Comparison of ENCODE assay signal across 8 cellular contexts in genomic region chr6:2998249-2999004, GRCh38. TPM values are rescaled to one million over a fixed set of nuclear protein-coding genes. Genes with fewer than 3 reads are reported as not detected.
DNase-seq lines count a peak whose midpoint lies in the region; ATAC-seq lines count a peak whose summit lies in the region.
"Not testable (repeated sequence)": the region's sequence is repeated elsewhere in the genome, so short reads cannot be mapped to it uniquely, and the experiment has no call there.

No MANE protein-coding gene starts in this region.

- H2AFZ ChIP-seq in ACC112 (ENCODE audit: low read length, unreplicated experiment) = peak overlapping the region; percentile 63

- peaks cover 16% of the 10 kb centered on the region for H3K36me3 Mint-ChIP-seq in activated T-helper 17 cell treated with anti-CD3 and anti-CD28 coated beads, Interleukin-2, amount 50 U/mL, for 72 hours (ENCODE audit: low read depth)

- peak overlapping the region; percentile 91 for H3K4me3 Mint-ChIP-seq in activated T-helper 17 cell treated with anti-CD3 and anti-CD28 coated beads, Interleukin-2, amount 50 U/mL, for 72 hours

- DNase-seq in SK-MEL-5 (ENCODE audit: low read depth, low spot score) (peak; percentile 40), left lobe of liver (ENCODE audit: low spot score) (peak; percentile 53)

- not testable (repeated sequence) for H3K36me3 ChIP-seq in ACC112 (ENCODE audit: insufficient read depth, low read length); endocrine pancreas (ENCODE audit: control insufficient read depth, insufficient read depth, low read length)

- peak overlapping the region; percentile 71; the same call in 1 of the 2 replicates for H3K27ac ChIP-seq in ACC112 (ENCODE audit: low read depth, low read length)
- H3K27ac ChIP-seq in skin epidermis = peak overlapping the region in 10 of 21 experiments; percentile 29 to 75 (median 65)

- H3K79me2 ChIP-seq in ACC112 (ENCODE audit: control insufficient read depth, insufficient read depth, low read length, unreplicated experiment) = not testable (repeated sequence)

- not testable (repeated sequence) for H3K9me3 Mint-ChIP-seq in activated T-helper 17 cell treated with anti-CD3 and anti-CD28 coated beads, Interleukin-2, amount 50 U/mL, for 72 hours

- H3K27ac Mint-ChIP-seq in activated T-helper 17 cell treated with anti-CD3 and anti-CD28 coated beads, Interleukin-2, amount 50 U/mL, for 72 hours = peak overlapping the region; percentile 87

- H3K4me3 ChIP-seq in ACC112 (ENCODE audit: low read depth, low read length) = peak overlapping the region; percentile 78
- peak overlapping the region; percentile 65 for H3K4me3 ChIP-seq in endocrine pancreas (ENCODE audit: control insufficient read depth, insufficient read depth, low read length)
- peak overlapping the region in 5 of 7 experiments; percentile 58 to 85 (median 83) for H3K4me3 ChIP-seq in skin epidermis

- in situ Hi-C loops in SK-MEL-5 (cut with HindIII; ENCODE audit: low pct_unique_long_range_greater_than_20kb, low sequenced_read_pairs) = not testable (repeated sequence)

- H3K9ac ChIP-seq in endocrine pancreas (ENCODE audit: control insufficient read depth, insufficient read depth, low read length) = peak overlapping the region; percentile 54

- ATAC-seq in GM18868 (IDR thresholded peaks at IDR 0.05; ENCODE audit: unreplicated experiment) (peak; percentile 49), HG03378 (IDR thresholded peaks at IDR 0.05; ENCODE audit: unreplicated experiment) (peak; percentile 39), left lobe of liver (peak; percentile 71)
- peak; percentile 44 for ATAC-seq in activated T-helper 17 cell treated with anti-CD3 and anti-CD28 coated beads, Interleukin-2, amount 50 U/mL, for 72 hours (replicated peaks)

- not testable (repeated sequence) for H3K9me3 ChIP-seq in endocrine pancreas (ENCODE audit: control insufficient read depth, low read length)

- H3K27me3 ChIP-seq in ACC112 (ENCODE audit: insufficient read depth, low read length); endocrine pancreas (ENCODE audit: control insufficient read depth, insufficient read depth, low read length): not testable (repeated sequence)

- not testable (repeated sequence) for H3K4me1 ChIP-seq in ACC112 (ENCODE audit: control insufficient read depth, insufficient read depth, low read length, unreplicated experiment); endocrine pancreas (ENCODE audit: control insufficient read depth, insufficient read depth, low read length)

- H3K4me1 Mint-ChIP-seq in activated T-helper 17 cell treated with anti-CD3 and anti-CD28 coated beads, Interleukin-2, amount 50 U/mL, for 72 hours = peaks cover 15% of the 10 kb centered on the region

- H3K27me3 Mint-ChIP-seq in activated T-helper 17 cell treated with anti-CD3 and anti-CD28 coated beads, Interleukin-2, amount 50 U/mL, for 72 hours = not testable (repeated sequence)

RNA-seq across cellular contexts. Expression of gene NQO2, which starts 1.3 kb away (rescaled TPM):
- 35.8 and 40.0 TPM in 2 replicates for total RNA-seq in SK-MEL-5 (2014; rRNA removed; shearing (Covaris generic))
- polyA plus RNA-seq in SK-MEL-5 (2015; cell fraction: cytosol; rRNA removed) = 40.9 and 50.6 TPM in 2 replicates
- polyA plus RNA-seq in SK-MEL-5 (2015; cell fraction: nucleus; rRNA removed) = 57.2 and 74.0 TPM in 2 replicates
- 10 to 100 TPM; 25.1 to 29.3 TPM for total RNA-seq in activated T-helper 17 cell treated with anti-CD3 and anti-CD28 coated beads, Interleukin-2, amount 50 U/mL, for 72 hours
- 62.7 TPM for total RNA-seq in left lobe of liver

RNA-seq across cellular contexts. Expression of gene SERPINB6, which starts 27.1 kb away (rescaled TPM):
- total RNA-seq in SK-MEL-5 (2014; rRNA removed; shearing (Covaris generic)) = 63.8 and 65.5 TPM in 2 replicates
- polyA plus RNA-seq in SK-MEL-5 (2015; cell fraction: cytosol; rRNA removed) = 106 and 119 TPM in 2 replicates
- 95.9 and 122 TPM in 2 replicates for polyA plus RNA-seq in SK-MEL-5 (2015; cell fraction: nucleus; rRNA removed)
- 10 to 100 TPM; 22.1 to 26.0 TPM for total RNA-seq in activated T-helper 17 cell treated with anti-CD3 and anti-CD28 coated beads, Interleukin-2, amount 50 U/mL, for 72 hours
- 31.8 TPM for total RNA-seq in left lobe of liver
